ENCODE assay signal across 27 cellular contexts in the genomic region with DNA sequence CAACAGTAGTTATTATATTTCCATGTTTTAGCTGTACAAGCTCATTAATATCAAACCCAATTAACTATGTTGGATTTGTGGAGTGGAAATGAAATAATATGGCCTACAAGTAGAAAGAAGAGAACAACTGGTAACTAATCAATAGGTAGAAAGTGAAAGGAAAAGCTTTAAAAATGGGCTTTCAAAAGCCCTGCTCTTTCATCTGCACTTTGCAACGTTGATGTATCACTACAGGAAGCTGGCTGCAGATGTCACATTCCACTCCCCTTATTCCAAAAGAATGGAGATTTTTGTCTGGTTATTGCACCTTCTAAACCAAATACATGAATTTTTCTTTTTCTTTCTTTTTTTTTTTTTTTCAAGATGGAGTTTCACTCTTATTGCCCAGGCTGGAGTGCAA. TPM values are rescaled to one million over a fixed set of nuclear protein-coding genes. Genes with fewer than 3 reads are reported as not detected.
DNase-seq lines count a peak whose midpoint lies in the region; ATAC-seq lines count a peak whose summit lies in the region.
"Had no signal": no experiment of that assay in that cellular context is flagged by ENCODE, and none has a peak within 500 bp of the region (broad histone marks: within the 10 kb centered on the region; RNA-seq: fewer than 3 reads in every experiment).

No MANE protein-coding gene starts in this region.

- peaks cover 4% of the 10 kb centered on the region for H3K4me1 Mint-ChIP-seq in activated naive CD8-positive, alpha-beta T cell treated with anti-CD3 and anti-CD28 coated beads, Interleukin-2, amount 10 ng/mL, durations not matched to agents 7 days and 5 days
- peaks cover 4% of the 10 kb centered on the region for H3K4me1 Mint-ChIP-seq in activated naive CD8-positive, alpha-beta T cell treated with anti-CD3 and anti-CD28 coated beads for 36 hours
- H3K4me1 Mint-ChIP-seq: activated T-helper 17 cell treated with anti-CD3 and anti-CD28 coated beads, Interleukin-2, amount 50 U/mL, for 72 hours; CD4-positive, alpha-beta memory T cell had no signal

- peaks cover 2% of the 10 kb centered on the region for H3K36me3 Mint-ChIP-seq in activated naive CD8-positive, alpha-beta T cell treated with anti-CD3 and anti-CD28 coated beads, Interleukin-2, amount 10 ng/mL, durations not matched to agents 7 days and 5 days
- H3K36me3 Mint-ChIP-seq in activated naive CD8-positive, alpha-beta T cell treated with anti-CD3 and anti-CD28 coated beads for 36 hours = no peaks in the 10 kb centered on the region
- H3K36me3 Mint-ChIP-seq: activated CD4-positive, alpha-beta memory T cell treated with anti-CD3 and anti-CD28 coated beads for 36 hours; activated naive CD8-positive, alpha-beta T cell; CD4-positive, alpha-beta memory T cell; natural killer cell treated with Interleukin-12 subunit alpha and Interleukin-12 subunit beta and Interleukin-15 and Interleukin-18, amount 100 ng/mL, for 72 hours had no signal

- H3K27ac Mint-ChIP-seq in activated naive CD8-positive, alpha-beta T cell treated with anti-CD3 and anti-CD28 coated beads, Interleukin-2, amount 10 ng/mL, durations not matched to agents 7 days and 5 days = no peak overlapping the region
- H3K27ac Mint-ChIP-seq in activated naive CD8-positive, alpha-beta T cell treated with anti-CD3 and anti-CD28 coated beads for 36 hours = no peak overlapping the region
- H3K27ac Mint-ChIP-seq: activated CD4-positive, alpha-beta memory T cell treated with anti-CD3 and anti-CD28 coated beads for 36 hours; activated naive CD8-positive, alpha-beta T cell; activated T-helper 17 cell treated with anti-CD3 and anti-CD28 coated beads, Interleukin-2, amount 50 U/mL, for 72 hours; CD4-positive, alpha-beta memory T cell; natural killer cell treated with Interleukin-12 subunit alpha and Interleukin-12 subunit beta and Interleukin-15 and Interleukin-18, amount 100 ng/mL, for 72 hours had no signal

- H3K9me3 Mint-ChIP-seq in activated naive CD8-positive, alpha-beta T cell treated with anti-CD3 and anti-CD28 coated beads, Interleukin-2, amount 10 ng/mL, durations not matched to agents 7 days and 5 days = no peaks in the 10 kb centered on the region
- no peaks in the 10 kb centered on the region for H3K9me3 Mint-ChIP-seq in activated naive CD8-positive, alpha-beta T cell treated with anti-CD3 and anti-CD28 coated beads for 36 hours
- H3K9me3 Mint-ChIP-seq: activated CD4-positive, alpha-beta memory T cell treated with anti-CD3 and anti-CD28 coated beads for 36 hours; activated T-helper 17 cell treated with anti-CD3 and anti-CD28 coated beads, Interleukin-2, amount 50 U/mL, for 72 hours; CD4-positive, alpha-beta memory T cell; natural killer cell treated with Interleukin-12 subunit alpha and Interleukin-12 subunit beta and Interleukin-15 and Interleukin-18, amount 100 ng/mL, for 72 hours; stimulated activated naive CD8-positive, alpha-beta T cell treated with anti-CD3 and anti-CD28 coated beads, Interleukin-15, amount 100 ng/mL, for 72 hours had no signal

- DNase-seq in activated naive CD8-positive, alpha-beta T cell treated with anti-CD3 and anti-CD28 coated beads, Interleukin-2, amount 10 ng/mL, durations not matched to agents 7 days and 5 days = no peak
- DNase-seq in activated naive CD8-positive, alpha-beta T cell treated with anti-CD3 and anti-CD28 coated beads for 36 hours = no peak
- no peak for DNase-seq in iPS-NIHi11 (ENCODE audit: low spot score)
- no peak for DNase-seq in occipital lobe (lab: John Stamatoyannopoulos, UW)
- DNase-seq in NCI-H2029 treated with DMSO at 0.1 percent for 48 hours (lab: John Stamatoyannopoulos, UW) = no peak
- DNase-seq: 8988T; activated CD4-positive, alpha-beta memory T cell treated with anti-CD3 and anti-CD28 coated beads for 36 hours; activated CD8-positive, alpha-beta memory T cell treated with anti-CD3 and anti-CD28 coated beads, Interleukin-2, amount 50 U/mL, for 4 hours; CD4-positive, alpha-beta memory T cell; central memory CD4-positive, alpha-beta T cell; dermis blood vessel endothelial cell; DMS 273 treated with DMSO at 0.1 percent for 48 hours; foreskin melanocyte; KG1; MM.1S; mucosa of descending colon; NCI-H1417 treated with DMSO at 0.1 percent for 48 hours; NCI-H2081 treated with DMSO at 0.1 percent for 48 hours; NCI-H446; stimulated activated CD8-positive, alpha-beta memory T cell treated with anti-CD3 and anti-CD28 coated beads, Interleukin-4, amount 100 ng/mL, for 48 hours; stimulated activated naive CD8-positive, alpha-beta T cell treated with anti-CD3 and anti-CD28 coated beads, Interleukin-15, amount 100 ng/mL, for 72 hours had no signal

- H3K4me3 Mint-ChIP-seq in activated naive CD8-positive, alpha-beta T cell treated with anti-CD3 and anti-CD28 coated beads, Interleukin-2, amount 10 ng/mL, durations not matched to agents 7 days and 5 days = no peak overlapping the region
- H3K4me3 Mint-ChIP-seq in activated naive CD8-positive, alpha-beta T cell treated with anti-CD3 and anti-CD28 coated beads for 36 hours = no peak overlapping the region
- H3K4me3 Mint-ChIP-seq: activated CD4-positive, alpha-beta memory T cell treated with anti-CD3 and anti-CD28 coated beads for 36 hours; activated naive CD8-positive, alpha-beta T cell; activated T-helper 17 cell treated with anti-CD3 and anti-CD28 coated beads, Interleukin-2, amount 50 U/mL, for 72 hours; CD4-positive, alpha-beta memory T cell; natural killer cell treated with Interleukin-12 subunit alpha and Interleukin-12 subunit beta and Interleukin-15 and Interleukin-18, amount 100 ng/mL, for 72 hours; stimulated activated naive CD8-positive, alpha-beta T cell treated with anti-CD3 and anti-CD28 coated beads, Interleukin-15, amount 100 ng/mL, for 72 hours had no signal

- peak; percentile 66 for ATAC-seq in activated naive CD8-positive, alpha-beta T cell treated with anti-CD3 and anti-CD28 coated beads, Interleukin-2, amount 10 ng/mL, durations not matched to agents 7 days and 5 days (ENCODE audit: low read depth)
- peak; percentile 60 for ATAC-seq in GM21786 (IDR thresholded peaks at IDR 0.05; ENCODE audit: unreplicated experiment)
- peak; percentile 48 for ATAC-seq in HG03469 (IDR thresholded peaks at IDR 0.05; ENCODE audit: unreplicated experiment)
- no peak for ATAC-seq in activated CD4-positive, CD25-positive, alpha-beta regulatory T cell treated with anti-CD3 and anti-CD28 coated beads, Interleukin-2, amount 50 U/mL, for 24 hours
- ATAC-seq: activated T-helper 17 cell treated with anti-CD3 and anti-CD28 coated beads, Interleukin-2, amount 50 U/mL, for 72 hours; mucosa of descending colon; natural killer cell treated with Interleukin-12 subunit alpha and Interleukin-12 subunit beta and Interleukin-15 and Interleukin-18, amount 100 ng/mL, for 72 hours; stimulated activated naive CD8-positive, alpha-beta T cell treated with anti-CD3 and anti-CD28 coated beads, Interleukin-15, amount 100 ng/mL, for 72 hours had no signal

- POLR2A ChIA-PET in activated naive CD8-positive, alpha-beta T cell treated with anti-CD3 and anti-CD28 coated beads, Interleukin-2, amount 10 ng/mL, durations not matched to agents 7 days and 5 days (lab: Charles Lee) = interaction anchor here (1.2 kb wide), 1 partner anchor 12 kb away, joined by 9 read pairs; a partner anchor contains a TSS

- H3K27me3 Mint-ChIP-seq in activated naive CD8-positive, alpha-beta T cell treated with anti-CD3 and anti-CD28 coated beads, Interleukin-2, amount 10 ng/mL, durations not matched to agents 7 days and 5 days = peaks cover 11% of the 10 kb centered on the region
- H3K27me3 Mint-ChIP-seq in activated naive CD8-positive, alpha-beta T cell treated with anti-CD3 and anti-CD28 coated beads for 36 hours = peaks cover 4% of the 10 kb centered on the region
- H3K27me3 Mint-ChIP-seq: activated CD4-positive, alpha-beta memory T cell treated with anti-CD3 and anti-CD28 coated beads for 36 hours; activated naive CD8-positive, alpha-beta T cell; CD4-positive, alpha-beta memory T cell; natural killer cell treated with Interleukin-12 subunit alpha and Interleukin-12 subunit beta and Interleukin-15 and Interleukin-18, amount 100 ng/mL, for 72 hours had no signal

RNA-seq across cellular contexts. Expression of a gene that starts 11.7 kb away (rescaled TPM):
- 100 to 1,000 TPM; 256 to 280 TPM for total RNA-seq in activated naive CD8-positive, alpha-beta T cell treated with anti-CD3 and anti-CD28 coated beads, Interleukin-2, amount 10 ng/mL, durations not matched to agents 7 days and 5 days
- total RNA-seq in activated naive CD8-positive, alpha-beta T cell treated with anti-CD3 and anti-CD28 coated beads for 36 hours = 100 to 1,000 TPM; 196 to 210 TPM
- 1.7 TPM for total RNA-seq in occipital lobe

Comparison
In these comparisons a context has a peak if more than half of its experiments do, and no peak if none do; other contexts are left out.
1. ATAC-seq: peak in activated naive CD8-positive, alpha-beta T cell treated with anti-CD3 and anti-CD28 coated beads, Interleukin-2, amount 10 ng/mL, durations not matched to agents 7 days and 5 days (single experiment), GM21786 (single experiment) and HG03469 (single experiment); none in activated CD4-positive, CD25-positive, alpha-beta regulatory T cell treated with anti-CD3 and anti-CD28 coated beads, Interleukin-2, amount 50 U/mL, for 24 hours (0 of 2).
2. RNA of a gene that starts 11.7 kb away (total RNA-seq): 256 to 280 TPM in activated naive CD8-positive, alpha-beta T cell treated with anti-CD3 and anti-CD28 coated beads, Interleukin-2, amount 10 ng/mL, durations not matched to agents 7 days and 5 days and 196 to 210 TPM in activated naive CD8-positive, alpha-beta T cell treated with anti-CD3 and anti-CD28 coated beads for 36 hours; 1.7 TPM in occipital lobe (single experiment); every median in the first group is over 10 times any median in the second.